19 cellular contexts compared by ENCODE assay signal in genomic region chr2:120715356-120715755, GRCh38. TPM values are rescaled to one million over a fixed set of nuclear protein-coding genes. Genes with fewer than 3 reads are reported as not detected.
"Had no signal": no experiment of that assay in that cellular context is flagged by ENCODE, and none has a peak within 500 bp of the region (broad histone marks: within the 10 kb centered on the region; RNA-seq: fewer than 3 reads in every experiment).

No MANE protein-coding gene starts in this region.

- H3K36me3 Mint-ChIP-seq: stimulated activated effector memory CD8-positive, alpha-beta T cell treated with anti-CD3 and anti-CD28 coated beads, Interleukin-12 subunit alpha, Interleukin-12 subunit beta, amount 100 ng/mL, for 72 hours had no signal

- DNase-seq: activated CD4-positive, alpha-beta T cell treated with anti-CD3 and anti-CD28 coated beads, Interleukin-2, amount 50 U/mL, for 48 hours; activated naive CD4-positive, alpha-beta T cell treated with anti-CD3 and anti-CD28 coated beads, Interleukin-2, amount 50 U/mL, for 16 hours; activated T-cell treated with anti-CD3 and anti-CD28 coated beads for 4 hours; aorta; dermis blood vessel endothelial cell; effector memory CD4-positive, alpha-beta T cell; esophagus squamous epithelium; left colon; mammary epithelial cell; psoas muscle; SK-N-SH; small intestine; stimulated activated CD4-positive, alpha-beta T cell treated with anti-CD3 and anti-CD28 coated beads, Interleukin-4, amount 100 ng/mL, for 24 hours; stomach had no signal

- H3K4me3 ChIP-seq: esophagus squamous epithelium, psoas muscle, stomach, thoracic aorta had no signal

- H3K4me2 ChIP-seq: SK-N-SH had no signal

- H3K4me3 Mint-ChIP-seq: stimulated activated effector memory CD8-positive, alpha-beta T cell treated with anti-CD3 and anti-CD28 coated beads, Interleukin-12 subunit alpha, Interleukin-12 subunit beta, amount 100 ng/mL, for 72 hours; T-helper 2 cell treated with Interferon-gamma antibody and Interleukin-4, amounts not matched to agents 5 μg/mL and 100 μg/mL, for 36 hours had no signal

- H3K4me1 Mint-ChIP-seq: stimulated activated effector memory CD8-positive, alpha-beta T cell treated with anti-CD3 and anti-CD28 coated beads, Interleukin-12 subunit alpha, Interleukin-12 subunit beta, amount 100 ng/mL, for 72 hours had no signal

- H3K27ac Mint-ChIP-seq: stimulated activated effector memory CD8-positive, alpha-beta T cell treated with anti-CD3 and anti-CD28 coated beads, Interleukin-12 subunit alpha, Interleukin-12 subunit beta, amount 100 ng/mL, for 72 hours; T-helper 2 cell treated with Interferon-gamma antibody and Interleukin-4, amounts not matched to agents 5 μg/mL and 100 μg/mL, for 36 hours had no signal

- H3K36me3 ChIP-seq: esophagus squamous epithelium, stomach, thoracic aorta had no signal

- H3K9me3 Mint-ChIP-seq: stimulated activated effector memory CD8-positive, alpha-beta T cell treated with anti-CD3 and anti-CD28 coated beads, Interleukin-12 subunit alpha, Interleukin-12 subunit beta, amount 100 ng/mL, for 72 hours; T-helper 2 cell treated with Interferon-gamma antibody and Interleukin-4, amounts not matched to agents 5 μg/mL and 100 μg/mL, for 36 hours had no signal

- H3K4me1 ChIP-seq: psoas muscle, stomach had no signal

- H3K27ac ChIP-seq: esophagus squamous epithelium, psoas muscle, stomach, thoracic aorta had no signal

- H3K9me3 ChIP-seq: esophagus squamous epithelium, psoas muscle, SK-N-SH, stomach, thoracic aorta had no signal

- ATAC-seq: left colon; psoas muscle; right cardiac atrium; stimulated activated effector memory CD8-positive, alpha-beta T cell treated with anti-CD3 and anti-CD28 coated beads, Interleukin-12 subunit alpha, Interleukin-12 subunit beta, amount 100 ng/mL, for 72 hours had no signal

- H3K9ac ChIP-seq: SK-N-SH had no signal

RNA-seq across cellular contexts. Expression of gene GLI2, which starts 20.3 kb away (rescaled TPM):
- total RNA-seq: mononuclear cell had no signal
